In genomic region chr5:151140686-151141459, GRCh38 we compare ENCODE assay signal across 10 cellular contexts. TPM values are rescaled to one million over a fixed set of nuclear protein-coding genes. Genes with fewer than 3 reads are reported as not detected.
A peak's percentile ranks its signal among the peaks of the same experiment; 100 is the strongest.
DNase-seq lines count a peak whose midpoint lies in the region; TF ChIP-seq lines count a peak whose summit lies in the region.
"Had no signal": no experiment of that assay in that cellular context is flagged by ENCODE, and none has a peak within 500 bp of the region (broad histone marks: within the 10 kb centered on the region; RNA-seq: fewer than 3 reads in every experiment).

No MANE protein-coding gene starts in this region.

- intact Hi-C loops in transverse colon (cut with DNase I; ENCODE audit: low total_unique reads), result no loop called here

- H3K4me1 Mint-ChIP-seq in activated naive CD4-positive, alpha-beta T cell treated with anti-CD3 and anti-CD28 coated beads, Interleukin-2, amount 10 ng/mL, durations not matched to agents 7 days and 5 days, result peaks cover 92% of the 10 kb centered on the region

- peak overlapping the region; percentile 53 for H3K4me3 Mint-ChIP-seq in activated naive CD4-positive, alpha-beta T cell treated with anti-CD3 and anti-CD28 coated beads, Interleukin-2, amount 10 ng/mL, durations not matched to agents 7 days and 5 days

- H3K36me3 ChIP-seq in adipocyte (ENCODE audit: control insufficient read depth, insufficient read depth, low read length, severe bottlenecking) (peaks cover 98% of the 10 kb centered on the region), muscle layer of duodenum (ENCODE audit: control insufficient read depth in 1 of 2, insufficient read depth in 2 of 2, low read length in 2 of 2) (peaks cover 44 to 60% of the 10 kb centered on the region in 2 donors), transverse colon (peaks cover 0 to 15% (median 4%) of the 10 kb centered on the region in 4 donors)

- no peak for TF ChIP-seq POLR2A in transverse colon (IDR thresholded peaks at IDR 0.05)

- POLR2A ChIA-PET in HEK293T (lab: Yijun Ruan, JAX), result interaction anchor here (1.2 kb wide), 1 partner anchor 17 kb away, joined by 4 read pairs; the partner anchor contains the start of gene ANXA6

- no peaks in the 10 kb centered on the region for H3K9me3 Mint-ChIP-seq in activated naive CD4-positive, alpha-beta T cell treated with anti-CD3 and anti-CD28 coated beads, Interleukin-2, amount 10 ng/mL, durations not matched to agents 7 days and 5 days

- H3K27ac ChIP-seq in muscle layer of duodenum (ENCODE audit: low read length) (peak overlapping the region; percentile 49), transverse colon (peak overlapping the region; percentile 20 to 64 (median 55))
- H3K27ac ChIP-seq: thyroid gland had no signal

- no peaks in the 10 kb centered on the region for H3K9me3 ChIP-seq in adipocyte (ENCODE audit: control insufficient read depth, low read length)
- no peaks in the 10 kb centered on the region for H3K9me3 ChIP-seq in muscle layer of duodenum (ENCODE audit: control insufficient read depth in 1 of 2, low read length in 2 of 2)
- no peaks in the 10 kb centered on the region for H3K9me3 ChIP-seq in transverse colon
- H3K9me3 ChIP-seq: thyroid gland had no signal

- TF ChIP-seq EP300 in transverse colon (IDR thresholded peaks at IDR 0.05; ENCODE audit: low read depth), result no peak

- TF ChIP-seq CTCF in transverse colon (IDR thresholded peaks at IDR 0.05), result no peak

- no peak for DNase-seq in activated naive CD4-positive, alpha-beta T cell treated with anti-CD3 and anti-CD28 coated beads, Interleukin-2, amount 10 ng/mL, durations not matched to agents 7 days and 5 days
- no peak for DNase-seq in activated naive CD4-positive, alpha-beta T cell treated with anti-CD3 and anti-CD28 coated beads, Interleukin-2, amount 50 U/mL, for 16 hours
- DNase-seq in adipocyte (ENCODE audit: low read depth) (no peak), transverse colon (no peak), NCI-H446 (lab: John Stamatoyannopoulos, UW) (no peak), NCI-H446 treated with DMSO at 0.1 percent for 48 hours (lab: John Stamatoyannopoulos, UW) (no peak), HEK293T (ENCODE audit: extremely low spot score) (no peak)
- DNase-seq: NCI-H1092 treated with DMSO at 0.1 percent for 48 hours, thyroid gland had no signal

- H3K27ac Mint-ChIP-seq in activated naive CD4-positive, alpha-beta T cell treated with anti-CD3 and anti-CD28 coated beads, Interleukin-2, amount 10 ng/mL, durations not matched to agents 7 days and 5 days, result peak overlapping the region; percentile 53

- H3K27me3 Mint-ChIP-seq in activated naive CD4-positive, alpha-beta T cell treated with anti-CD3 and anti-CD28 coated beads, Interleukin-2, amount 10 ng/mL, durations not matched to agents 7 days and 5 days, result no peaks in the 10 kb centered on the region

- H3K36me3 Mint-ChIP-seq in activated naive CD4-positive, alpha-beta T cell treated with anti-CD3 and anti-CD28 coated beads, Interleukin-2, amount 10 ng/mL, durations not matched to agents 7 days and 5 days, result peaks cover 82% of the 10 kb centered on the region

- H3K4me1 ChIP-seq in adipocyte (ENCODE audit: control insufficient read depth, insufficient read depth, low read length), result peaks cover 16% of the 10 kb centered on the region
- H3K4me1 ChIP-seq in muscle layer of duodenum (ENCODE audit: control insufficient read depth in 1 of 2, insufficient read depth in 2 of 2, low read length in 2 of 2), result peaks cover 7 to 49% of the 10 kb centered on the region in 2 donors
- H3K4me1 ChIP-seq in transverse colon, result peaks cover 34 to 48% (median 39%) of the 10 kb centered on the region in 4 donors

- H3K4me3 ChIP-seq in adipocyte (ENCODE audit: low read length) (no peak overlapping the region), muscle layer of duodenum (ENCODE audit: low read depth in 1 of 2, low read length in 2 of 2) (no peak overlapping the region), transverse colon (no peak overlapping the region)
- H3K4me3 ChIP-seq: thyroid gland had no signal

- peak overlapping the region; percentile 6 for H3K9ac ChIP-seq in adipocyte (ENCODE audit: low read length)

- CTCF ChIA-PET in activated naive CD4-positive, alpha-beta T cell treated with anti-CD3 and anti-CD28 coated beads, Interleukin-2, amount 10 ng/mL, durations not matched to agents 7 days and 5 days (lab: Charles Lee), result interaction anchor here (0.9 to 4.9 kb wide), 9 partner anchors 9 to 83 kb away, joined by 3 to 39 read pairs (median 5); partner anchors contain the start of gene CCDC69
- CTCF ChIA-PET in HEK293T (lab: Yijun Ruan, JAX), result interaction anchor here (0.6 to 2.7 kb wide), 3 partner anchors 15 to 600 kb away, joined by 3 to 10 read pairs (median 6); no protein-coding TSS in a partner anchor

- in situ Hi-C loops in transverse colon (cut with MboI; ENCODE audit: low pct_ligation_motif_present in 1 of 4, low pct_unique_long_range_greater_than_20kb in 1 of 4, low sequenced_read_pairs in 3 of 4), result no loop called here

- WGBS in transverse colon (ENCODE audit: low coverage in 1 of 2), 2 donors, result 17 to 75% methylated on average over 1 to 7 of the region's 7 CpGs

- H3K27me3 ChIP-seq in adipocyte (replicated peaks; ENCODE audit: control insufficient read depth, insufficient read depth, low read length) (no peaks in the 10 kb centered on the region), muscle layer of duodenum (ENCODE audit: low read depth, low read length) (no peaks in the 10 kb centered on the region), transverse colon (no peaks in the 10 kb centered on the region)
- H3K27me3 ChIP-seq: thyroid gland had no signal

TF ChIP-seq in HEK293T, 16 proteins besides CTCF, POLR2A, EP300 and RAD21:
- TF ChIP-seq PKNOX1 (IDR thresholded peaks at IDR 0.05), result no peak

RNA-seq across cellular contexts. Expression of gene ANXA6, which starts 16.7 kb away (rescaled TPM):
- 10 to 100 TPM; 19.1 to 79.0 (median 55.3) TPM for total RNA-seq in transverse colon
